10 cellular contexts compared by ENCODE assay signal in genomic region chr22:31046591-31047226, GRCh38. TPM values are rescaled to one million over a fixed set of nuclear protein-coding genes. Genes with fewer than 3 reads are reported as not detected.
DNase-seq lines count a peak whose midpoint lies in the region; ATAC-seq and TF ChIP-seq lines count a peak whose summit lies in the region.
"Had no signal": no experiment of that assay in that cellular context is flagged by ENCODE, and none has a peak within 500 bp of the region (broad histone marks: within the 10 kb centered on the region; RNA-seq: fewer than 3 reads in every experiment).

No MANE protein-coding gene starts in this region.

- TF ChIP-seq CTCF in transverse colon (IDR thresholded peaks at IDR 0.05), result no peak

- H3K27ac ChIP-seq in mucosa of rectum (ENCODE audit: low read depth in 2 of 2, low read length in 2 of 2) (peak overlapping the region; percentile 52 to 58), transverse colon (peak overlapping the region; percentile 76 to 87 (median 80))
- H3K27ac ChIP-seq: 22Rv1 had no signal

- H3K36me3 ChIP-seq in mucosa of rectum (ENCODE audit: control insufficient read depth in 2 of 2, insufficient read depth in 2 of 2, low read length in 2 of 2) (no peaks in the 10 kb centered on the region), transverse colon (no peaks in the 10 kb centered on the region)

- H3K9me3 ChIP-seq in mucosa of rectum (ENCODE audit: control insufficient read depth in 2 of 2, low read length in 2 of 2) (no peaks in the 10 kb centered on the region), transverse colon (no peaks in the 10 kb centered on the region)

- DNase-seq in DMS153 (lab: John Stamatoyannopoulos, UW) (peak; percentile 20), DMS153 treated with DMSO at 0.1 percent for 48 hours (lab: John Stamatoyannopoulos, UW; ENCODE audit: unreplicated experiment) (no peak), fibroblast of the conjunctiva (ENCODE audit: low read depth) (peak; percentile 32), transverse colon (peak; percentile 21), erythroblast (lab: John Stamatoyannopoulos, UW) (no peak), NCI-H2107 (lab: John Stamatoyannopoulos, UW) (no peak)
- DNase-seq: NCI-H526 had no signal

- no peak overlapping the region for H3K9ac ChIP-seq in mucosa of rectum (ENCODE audit: low read depth in 1 of 2, low read length in 2 of 2)

- intact Hi-C loops in transverse colon (cut with DNase I; ENCODE audit: low total_unique reads), result no loop called here

- no peak overlapping the region for H3K4me3 ChIP-seq in mucosa of rectum (ENCODE audit: low read length in 2 of 2)
- H3K4me3 ChIP-seq in transverse colon, result no peak overlapping the region

- WGBS in transverse colon (ENCODE audit: low coverage in 1 of 2), 2 donors, result 71% methylated on average over 10 of the region's 10 CpGs; no CpG with 5 or more reads in 1 of the 2 donors

- in situ Hi-C loops in transverse colon (cut with MboI; ENCODE audit: low pct_ligation_motif_present in 1 of 4, low pct_unique_long_range_greater_than_20kb in 1 of 4, low sequenced_read_pairs in 3 of 4), result no loop called here

- TF ChIP-seq EP300 in transverse colon (IDR thresholded peaks at IDR 0.05; ENCODE audit: low read depth), result no peak

- H3K27me3 ChIP-seq in mucosa of rectum (ENCODE audit: control insufficient read depth in 2 of 2, insufficient read depth in 2 of 2, low read length in 2 of 2) (no peaks in the 10 kb centered on the region), transverse colon (no peaks in the 10 kb centered on the region)

- H3K4me1 ChIP-seq in mucosa of rectum (ENCODE audit: control insufficient read depth in 2 of 2, insufficient read depth in 2 of 2, low read length in 2 of 2) (peaks cover 0 to 2% of the 10 kb centered on the region in 2 donors), transverse colon (peaks cover 6 to 29% (median 11%) of the 10 kb centered on the region in 4 donors)

- ATAC-seq in HG03442 (IDR thresholded peaks at IDR 0.05; ENCODE audit: unreplicated experiment), result no peak

- TF ChIP-seq POLR2A in transverse colon (IDR thresholded peaks at IDR 0.05), result no peak
- TF ChIP-seq POLR2A in erythroblast (IDR thresholded peaks at IDR 0.05; ENCODE audit: low read length), result no peak

RNA-seq across cellular contexts. Expression of gene SMTN, which starts 34.4 kb away (rescaled TPM):
- total RNA-seq in transverse colon, result 100 to 1,000 TPM; 171 to 341 (median 219) TPM

Comparison
In these comparisons a context has a peak if more than half of its experiments do, and no peak if none do; other contexts are left out.
1. DNase-seq: peak in DMS153 (single experiment), fibroblast of the conjunctiva (single experiment) and transverse colon (single experiment); none in DMS153 treated with DMSO at 0.1 percent for 48 hours (single experiment), erythroblast (0 of 2) and NCI-H2107 (single experiment).